In genomic region chr1:215082532-215083407, GRCh38 we compare ENCODE assay signal across 8 cellular contexts. TPM values are rescaled to one million over a fixed set of nuclear protein-coding genes. Genes with fewer than 3 reads are reported as not detected.
DNase-seq lines count a peak whose midpoint lies in the region; ATAC-seq, FAIRE-seq and TF ChIP-seq lines count a peak whose summit lies in the region.

Gene KCNK2, plus strand, starts transcription at chr1:215082737. Its CDS starts 649 bp downstream, at chr1:215083386.

- no TSS peak for BruUV-seq in GM12878 (replicated peaks; lab: Mats Ljungman, UMichigan)

- no peak within 1 kb of the TSS for H3K23ac ChIP-seq in H9 (ENCODE audit: insufficient read length, low read depth, low read length)

- WGBS in H9 (ENCODE audit: extremely low coverage, insufficient read length, low lambda C conversion rate): no CpG with 5 or more reads among the region's 88 CpGs
- 40% methylated on average over 33 of the region's 88 CpGs for WGBS in GM12878 (ENCODE audit: insufficient coverage, insufficient replicate concordance, low lambda C conversion rate, missing lambda C conversion rate)
- WGBS in upper lobe of left lung, 2 donors: 1% methylated on average over 33 to 71 of the region's 88 CpGs

- H3K4me1 ChIP-seq in H9 (ENCODE audit: insufficient read depth, low read length) (no peaks in the 10 kb centered on the region), GM12878 (ENCODE audit: control insufficient read depth, insufficient read depth, low read length) (no peaks in the 10 kb centered on the region), left lung (peaks cover 0 to 3% of the 10 kb centered on the region in 2 donors), upper lobe of left lung (peaks cover 0 to 21% (median 10%) of the 10 kb centered on the region in 4 donors)

- H3K36me3 ChIP-seq in GM12878 (ENCODE audit: control insufficient read depth in 2 of 2, insufficient read depth in 2 of 2, low read length in 1 of 2) (no peaks in the 10 kb centered on the region), left lung (no peaks in the 10 kb centered on the region), upper lobe of left lung (no peaks in the 10 kb centered on the region)

- H3T11ph ChIP-seq in H9 (ENCODE audit: low read length): no peak within 1 kb of the TSS

- H3K79me1 ChIP-seq in H9 (ENCODE audit: insufficient read depth, low read depth, low read length, poor library complexity, severe bottlenecking): no peaks in the 10 kb centered on the region

- H3K27ac ChIP-seq in H9 (ENCODE audit: insufficient read length, low read depth, low read length) (no peak within 1 kb of the TSS), GM12878 (ENCODE audit: control insufficient read depth, insufficient read depth) (no peak within 1 kb of the TSS), left lung (no peak within 1 kb of the TSS), upper lobe of left lung (no peak within 1 kb of the TSS)

- H3K4me1 Mint-ChIP-seq in H9: peaks cover 15 to 22% of the 10 kb centered on the region in 2 experiments
- peaks cover 0 to 2% of the 10 kb centered on the region in 2 donors for H3K4me1 Mint-ChIP-seq in effector memory CD8-positive, alpha-beta T cell (ENCODE audit: low read depth in 2 of 2)

- no peak within 1 kb of the TSS for H2BK5ac ChIP-seq in H9 (ENCODE audit: insufficient read length, low read length)

- peaks cover 45% of the 10 kb centered on the region for H3K27me3 ChIP-seq in H9 (ENCODE audit: insufficient read depth, low read length)
- peaks cover 6 to 7% of the 10 kb centered on the region in 2 experiments; a peak in 3 of 4 replicates for H3K27me3 ChIP-seq in GM12878 (replicated peaks in 1 of 2; ENCODE audit: control insufficient read depth in 2 of 2, insufficient read depth in 2 of 2, low read length in 1 of 2)
- H3K27me3 ChIP-seq in left lung: peaks cover 36 to 73% of the 10 kb centered on the region in 2 donors
- peaks cover 0 to 19% (median 9%) of the 10 kb centered on the region in 4 donors for H3K27me3 ChIP-seq in upper lobe of left lung

- H3K9me3 ChIP-seq in H9 (ENCODE audit: control insufficient read depth, low read depth, low read length) (no peaks in the 10 kb centered on the region), GM12878 (replicated peaks; ENCODE audit: control insufficient read depth, insufficient read depth, low read length) (no peaks in the 10 kb centered on the region), left lung (no peaks in the 10 kb centered on the region), upper lobe of left lung (no peaks in the 10 kb centered on the region)

- peaks cover 96% of the 10 kb centered on the region for H3K27me3 Mint-ChIP-seq in H9 (ENCODE audit: low read depth)
- peaks cover 21 to 34% of the 10 kb centered on the region in 2 donors for H3K27me3 Mint-ChIP-seq in effector memory CD8-positive, alpha-beta T cell

- no peak within 1 kb of the TSS for H2BK15ac ChIP-seq in H9 (ENCODE audit: low read depth, low read length)

- DNase-seq in 8988T: peak; percentile 23
- peak; percentile 63 for DNase-seq in H9
- no peak for DNase-seq in GM12878 (ENCODE audit: low read depth, low spot score)
- peak in 1 of 2 donors; percentile 60 for DNase-seq in left lung
- peak in 1 of 2 donors; percentile 68 for DNase-seq in upper lobe of left lung
- DNase-seq in LoVo (ENCODE audit: low spot score): no peak
- no peak for DNase-seq in erythroblast (lab: John Stamatoyannopoulos, UW)
- no peak for DNase-seq in effector memory CD8-positive, alpha-beta T cell

- H4K20me1 ChIP-seq in H9 (ENCODE audit: control insufficient read depth, insufficient read depth, insufficient read length): peaks cover 3% of the 10 kb centered on the region
- no peaks in the 10 kb centered on the region for H4K20me1 ChIP-seq in GM12878 (ENCODE audit: control insufficient read depth, insufficient read depth)

- no peak for TF ChIP-seq CTCF in H9 (conservative IDR thresholded peaks at IDR 0.05)
- no peak for TF ChIP-seq CTCF in GM12878 (IDR thresholded peaks at IDR 0.05 in 2 of 3, conservative IDR thresholded peaks at IDR 0.05 in 1 of 3; ENCODE audit: control insufficient read depth in 2 of 3, extremely low read depth in 1 of 3, insufficient read depth in 1 of 3, low read depth in 3 of 3, low read length in 3 of 3)
- TF ChIP-seq CTCF in left lung (IDR thresholded peaks at IDR 0.05): no peak
- no peak for TF ChIP-seq CTCF in upper lobe of left lung (IDR thresholded peaks at IDR 0.05)

- CTCF ChIA-PET in GM12878 (lab: Yijun Ruan, JAX): no interaction called here

- H3K9ac ChIP-seq in H9 (ENCODE audit: extremely low read depth, insufficient read length, low read length) (no peak within 1 kb of the TSS), GM12878 (ENCODE audit: control insufficient read depth, insufficient read depth, low read length) (no peak within 1 kb of the TSS)

- H3K56ac ChIP-seq in H9 (ENCODE audit: insufficient read length, low read depth, low read length): no peak within 1 kb of the TSS

- peak within 1 kb of the TSS; percentile 71 to 89 for H3K4me3 Mint-ChIP-seq in H9
- peak within 1 kb of the TSS in 1 of 2 donors; percentile 9 for H3K4me3 Mint-ChIP-seq in effector memory CD8-positive, alpha-beta T cell

- no peak within 1 kb of the TSS for H4K5ac ChIP-seq in H9 (ENCODE audit: insufficient read length, low read depth, low read length)

- H4K91ac ChIP-seq in H9 (ENCODE audit: insufficient read length, low read depth, low read length): no peak within 1 kb of the TSS

- no peak within 1 kb of the TSS for H2AFZ ChIP-seq in H9 (ENCODE audit: low read length)
- H2AFZ ChIP-seq in GM12878 (ENCODE audit: control insufficient read depth, low read depth, low read length): no peak within 1 kb of the TSS

- TF ChIP-seq RAD21 in GM12878 (IDR thresholded peaks at IDR 0.05; ENCODE audit: insufficient read depth, low read depth, low read length): no peak

- H3K23me2 ChIP-seq in H9 (ENCODE audit: insufficient read length, low read depth, low read length, poor library complexity, severe bottlenecking): peaks cover 18% of the 10 kb centered on the region

- no peaks in the 10 kb centered on the region for H3K36me3 Mint-ChIP-seq in H9 (ENCODE audit: insufficient read depth in 1 of 3, low read depth in 3 of 3)
- H3K36me3 Mint-ChIP-seq in effector memory CD8-positive, alpha-beta T cell (ENCODE audit: insufficient read depth): no peaks in the 10 kb centered on the region

- ATAC-seq in GM12878 (no peak), left lung (peak; percentile 22), upper lobe of left lung (ENCODE audit: low FRiP score in 2 of 2) (peak; percentile 23 to 53)
- ATAC-seq in effector memory CD8-positive, alpha-beta T cell (replicated peaks): no peak

- no peak within 1 kb of the TSS for H2BK20ac ChIP-seq in H9 (ENCODE audit: low read depth, low read length, poor library complexity, severe bottlenecking)

- no peak within 1 kb of the TSS for H2BK120ac ChIP-seq in H9 (ENCODE audit: low read depth, low read length, poor library complexity, severe bottlenecking)

- intact Hi-C loops in GM12878 (cut with micrococcal nuclease; ENCODE audit: unreplicated experiment) (no loop called here), left lung (cut with DNase I) (no loop called here)

- FAIRE-seq in GM12878 (lab: Jason Lieb, UNC): no peak

- peak within 1 kb of the TSS; percentile 77 for H3K4me2 ChIP-seq in H9 (ENCODE audit: insufficient read depth, insufficient read length, low read length)
- H3K4me2 ChIP-seq in GM12878 (ENCODE audit: control insufficient read depth, insufficient read depth): no peak within 1 kb of the TSS

- H3K4me3 ChIP-seq in GM12878 (no peak within 1 kb of the TSS), left lung (peak within 1 kb of the TSS in 1 of 2 donors; percentile 3), upper lobe of left lung (peak within 1 kb of the TSS in 3 of 4 donors; percentile 30 to 45 (median 32))

- TF ChIP-seq POLR2A in GM12878 (IDR thresholded peaks at IDR 0.05; ENCODE audit: low read depth, low read length): no peak
- TF ChIP-seq POLR2A in upper lobe of left lung (IDR thresholded peaks at IDR 0.05): no peak
- TF ChIP-seq POLR2A in erythroblast (IDR thresholded peaks at IDR 0.05; ENCODE audit: low read length): no peak

- H3K27ac Mint-ChIP-seq in H9: no peak within 1 kb of the TSS
- no peak within 1 kb of the TSS for H3K27ac Mint-ChIP-seq in effector memory CD8-positive, alpha-beta T cell

- H3K14ac ChIP-seq in H9 (ENCODE audit: insufficient read depth, low read length): no peak within 1 kb of the TSS; the same call in 1 of the 2 replicates

- TF ChIP-seq EP300 in GM12878 (IDR thresholded peaks at IDR 0.05; ENCODE audit: borderline replicate concordance in 1 of 2, control insufficient read depth in 1 of 2, low read depth in 2 of 2, low read length in 2 of 2): no peak
- TF ChIP-seq EP300 in upper lobe of left lung (IDR thresholded peaks at IDR 0.05): no peak

- no peak within 1 kb of the TSS for H3K18ac ChIP-seq in H9 (ENCODE audit: insufficient read length, low read depth, low read length)

- H2BK12ac ChIP-seq in H9 (ENCODE audit: insufficient read length, low read depth, low read length): no peak within 1 kb of the TSS

- RAD21 ChIA-PET in GM12878 (lab: Charles Lee; ENCODE audit: unreplicated experiment): no interaction called here

- H4K8ac ChIP-seq in H9 (replicated peaks; ENCODE audit: insufficient read length, low read depth, low read length): no peak within 1 kb of the TSS

- no peaks in the 10 kb centered on the region; a peak in 1 of 5 replicates for H3K9me3 Mint-ChIP-seq in H9
- H3K9me3 Mint-ChIP-seq in effector memory CD8-positive, alpha-beta T cell: peaks cover 5 to 9% of the 10 kb centered on the region in 2 donors

- no peak within 1 kb of the TSS for H3K4ac ChIP-seq in H9 (ENCODE audit: low read depth, low read length)

- H2AK5ac ChIP-seq in H9 (ENCODE audit: insufficient read length, low read length): no peak within 1 kb of the TSS

- SMC1A ChIA-PET in GM12878 (lab: Charles Lee; ENCODE audit: uncharacterized antibody, unreplicated experiment): no interaction called here

- in situ Hi-C loops in GM12878 (cut with MboI): no loop called here

- POLR2A ChIA-PET in GM12878 (lab: Charles Lee): no interaction called here

- no peaks in the 10 kb centered on the region for H3K79me2 ChIP-seq in H9 (ENCODE audit: insufficient read depth, low read length)
- no peaks in the 10 kb centered on the region for H3K79me2 ChIP-seq in GM12878 (ENCODE audit: control insufficient read depth, insufficient read depth, low read length)

RNA-seq across cellular contexts. Expression of gene KCNK2, which starts in this region (rescaled TPM):
- total RNA-seq in H9 (2021): 0.37 and 0.44 TPM in 2 replicates
- not detected in 2 replicates for total RNA-seq in GM12878 (2013; cell fraction: nucleolus; rRNA removed)
- total RNA-seq in GM12878 (2014; rRNA removed): 0.06 TPM in 1 of 2 replicates, not detected in the other
- total RNA-seq in GM12878 (2014; rRNA removed; fragmentation: Illumina TruSeq; extraction: Trizol): 0.09 TPM in 2 replicates
- 0.13 TPM in 2 replicates for total RNA-seq in GM12878 (2021)
- not detected for polyA plus RNA-seq in GM12878 (2011; ENCODE audit: low read depth)
- polyA plus RNA-seq in GM12878 (2011; rRNA removed): 0.07 and 0.10 TPM in 2 replicates
- 0.04 and 0.05 TPM in 2 replicates for polyA plus RNA-seq in GM12878 (2011; cell fraction: cytosol; rRNA removed)
- polyA plus RNA-seq in GM12878 (2011; cell fraction: nucleus; rRNA removed): not detected in 2 replicates
- polyA plus RNA-seq in GM12878 (2012): not detected in 2 replicates
- 0.09 and 0.25 TPM in 2 replicates for polyA plus RNA-seq in GM12878 (2014; fragmentation: Illumina TruSeq; extraction: Trizol)
- under 1 TPM in 1 of 2 experiments, not detected in 1; 0.04 TPM for polyA plus RNA-seq in GM12878 (2014; fragmentation: Nextera tagmentation; extraction: Ambion mirVana)
- 0.05 TPM in 1 of 2 replicates, not detected in the other for polyA plus RNA-seq in GM12878 (2014; rRNA removed)
- not detected for polyA plus RNA-seq in GM12878 (2016; fragmentation: Nextera tagmentation; extraction: Ambion mirVana)
- polyA minus RNA-seq in GM12878 (2011; rRNA and poly(A)+ RNA removed): not detected in 2 replicates
- not detected in 2 replicates for polyA minus RNA-seq in GM12878 (2011; cell fraction: cytosol; rRNA and poly(A)+ RNA removed)
- polyA minus RNA-seq in GM12878 (2011; cell fraction: nucleus; rRNA and poly(A)+ RNA removed): 0.29 TPM in 1 of 2 replicates, not detected in the other
- total RNA-seq in left lung: under 1 TPM in 1 of 2 donors, not detected in 1; 0.26 TPM
- total RNA-seq in upper lobe of left lung: 1 to 10 TPM in 1 of 6 donors, under 1 TPM in 3, not detected in 2; 0.20 to 2.4 (median 0.33) TPM

Comparison
In these comparisons a context has a peak if more than half of its experiments do, and no peak if none do; other contexts are left out.
1. Peak in DNase-seq and H3K4me2 ChIP-seq in H9; RNA of the gene not detected or under 1 TPM.
2. Peak in ATAC-seq in left lung; RNA of the gene not detected or under 1 TPM.
3. ATAC-seq: peak in upper lobe of left lung (2 of 2); none in GM12878 (single experiment) and effector memory CD8-positive, alpha-beta T cell (single experiment).